8 cellular contexts compared by ENCODE assay signal in the genomic region with DNA sequence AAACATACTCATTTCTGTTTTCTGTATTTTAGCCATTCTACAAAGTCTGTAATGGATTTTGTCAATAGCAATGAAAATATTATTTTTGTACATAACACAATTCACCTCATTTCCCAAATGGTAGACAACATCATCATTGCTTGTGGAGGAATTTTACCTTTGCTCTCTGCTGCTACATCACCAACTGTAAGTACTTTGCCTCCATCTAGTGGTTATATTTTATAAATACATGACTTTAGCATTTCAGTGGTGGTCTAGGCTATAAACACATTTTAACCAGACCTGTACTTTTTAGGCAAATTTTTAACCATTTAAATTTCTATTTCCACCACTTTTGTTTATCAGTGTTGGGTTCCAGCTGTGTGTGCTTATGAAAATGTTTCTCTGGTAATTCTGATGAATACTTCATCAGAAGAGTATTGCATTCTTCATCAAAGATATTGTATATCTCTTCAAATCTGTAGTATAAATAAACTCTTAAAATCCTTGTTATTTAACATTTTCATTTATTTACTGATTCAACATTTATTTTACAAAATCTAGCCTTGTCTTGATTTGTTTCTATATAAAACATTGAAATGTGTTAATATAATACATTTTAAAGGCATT.
DNase-seq lines count a peak whose midpoint lies in the region; ATAC-seq and TF ChIP-seq lines count a peak whose summit lies in the region.

No MANE protein-coding gene starts in this region.

- H3K36me3 Mint-ChIP-seq in activated CD8-positive, alpha-beta T cell treated with anti-CD3 and anti-CD28 coated beads for 36 hours (ENCODE audit: low read depth): no peaks in the 10 kb centered on the region

- ATAC-seq in GM18868 (IDR thresholded peaks at IDR 0.05; ENCODE audit: unreplicated experiment): peak; percentile 61
- peak; percentile 72 for ATAC-seq in HG02981 (IDR thresholded peaks at IDR 0.05; ENCODE audit: unreplicated experiment)
- ATAC-seq in activated CD8-positive, alpha-beta T cell treated with anti-CD3 and anti-CD28 coated beads for 36 hours: peak; percentile 51
- no peak for ATAC-seq in thoracic aorta (ENCODE audit: insufficient number of reproducible peaks, low FRiP score, low read depth)

- H3K27me3 Mint-ChIP-seq in activated CD8-positive, alpha-beta T cell treated with anti-CD3 and anti-CD28 coated beads for 36 hours: no peaks in the 10 kb centered on the region

- H3K27me3 ChIP-seq in thoracic aorta (replicated peaks; ENCODE audit: insufficient read depth): no peaks in the 10 kb centered on the region

- no peak overlapping the region for H3K4me3 ChIP-seq in thoracic aorta

- TF ChIP-seq CTCF in C4-2B (conservative IDR thresholded peaks at IDR 0.05) (peak; percentile 76), thoracic aorta (IDR thresholded peaks at IDR 0.05) (peak; percentile 47)
- peak; percentile 81 for TF ChIP-seq CTCF in activated CD8-positive, alpha-beta T cell treated with anti-CD3 and anti-CD28 coated beads for 36 hours (IDR thresholded peaks at IDR 0.05)

- H3K36me3 ChIP-seq in thoracic aorta: no peaks in the 10 kb centered on the region

- intact Hi-C loops in activated CD8-positive, alpha-beta T cell treated with anti-CD3 and anti-CD28 coated beads for 36 hours (cut with micrococcal nuclease): no loop called here

- POLR2A ChIA-PET in activated CD8-positive, alpha-beta T cell treated with anti-CD3 and anti-CD28 coated beads for 36 hours (lab: Charles Lee): no interaction called here

- no peak overlapping the region for H3K27ac Mint-ChIP-seq in activated CD8-positive, alpha-beta T cell treated with anti-CD3 and anti-CD28 coated beads for 36 hours

- peak; percentile 18 to 43 for DNase-seq in NCI-H1930 (lab: John Stamatoyannopoulos, UW)
- DNase-seq in activated CD8-positive, alpha-beta T cell treated with anti-CD3 and anti-CD28 coated beads for 36 hours: no peak
- peak; percentile 5 for DNase-seq in hepatic stellate cell (ENCODE audit: low spot score)
- no peak for DNase-seq in thoracic aorta (ENCODE audit: low spot score)
- DNase-seq in NK-92 (lab: John Stamatoyannopoulos, UW; ENCODE audit: unreplicated experiment): no peak

- no peaks in the 10 kb centered on the region for H3K9me3 Mint-ChIP-seq in activated CD8-positive, alpha-beta T cell treated with anti-CD3 and anti-CD28 coated beads for 36 hours

- H3K27ac ChIP-seq in C4-2B (no peak overlapping the region), thoracic aorta (no peak overlapping the region)

- H3K4me3 Mint-ChIP-seq in activated CD8-positive, alpha-beta T cell treated with anti-CD3 and anti-CD28 coated beads for 36 hours: no peak overlapping the region

- no peaks in the 10 kb centered on the region for H3K9me3 ChIP-seq in thoracic aorta

- H3K4me1 Mint-ChIP-seq in activated CD8-positive, alpha-beta T cell treated with anti-CD3 and anti-CD28 coated beads for 36 hours (ENCODE audit: low read depth): peaks cover 3% of the 10 kb centered on the region

- no peaks in the 10 kb centered on the region for H3K4me1 ChIP-seq in thoracic aorta (ENCODE audit: control insufficient read depth in 1 of 2, low read depth in 2 of 2)

- CTCF ChIA-PET in activated CD8-positive, alpha-beta T cell treated with anti-CD3 and anti-CD28 coated beads for 36 hours (lab: Charles Lee): interaction anchor here (0.7 to 1.8 kb wide), 6 partner anchors 9 to 1480 kb away, joined by 3 to 8 read pairs (median 3); no protein-coding TSS in a partner anchor

Comparison
In these comparisons a context has a peak if more than half of its experiments do, and no peak if none do; other contexts are left out.
1. DNase-seq: peak in NCI-H1930 (2 of 2) and hepatic stellate cell (single experiment); none in activated CD8-positive, alpha-beta T cell treated with anti-CD3 and anti-CD28 coated beads for 36 hours (single experiment), thoracic aorta (single experiment) and NK-92 (single experiment).
2. Peak in every context shown above with its lines, with median percentiles within 50 percentile points of each other: CTCF ChIP-seq.